In the genomic region with DNA sequence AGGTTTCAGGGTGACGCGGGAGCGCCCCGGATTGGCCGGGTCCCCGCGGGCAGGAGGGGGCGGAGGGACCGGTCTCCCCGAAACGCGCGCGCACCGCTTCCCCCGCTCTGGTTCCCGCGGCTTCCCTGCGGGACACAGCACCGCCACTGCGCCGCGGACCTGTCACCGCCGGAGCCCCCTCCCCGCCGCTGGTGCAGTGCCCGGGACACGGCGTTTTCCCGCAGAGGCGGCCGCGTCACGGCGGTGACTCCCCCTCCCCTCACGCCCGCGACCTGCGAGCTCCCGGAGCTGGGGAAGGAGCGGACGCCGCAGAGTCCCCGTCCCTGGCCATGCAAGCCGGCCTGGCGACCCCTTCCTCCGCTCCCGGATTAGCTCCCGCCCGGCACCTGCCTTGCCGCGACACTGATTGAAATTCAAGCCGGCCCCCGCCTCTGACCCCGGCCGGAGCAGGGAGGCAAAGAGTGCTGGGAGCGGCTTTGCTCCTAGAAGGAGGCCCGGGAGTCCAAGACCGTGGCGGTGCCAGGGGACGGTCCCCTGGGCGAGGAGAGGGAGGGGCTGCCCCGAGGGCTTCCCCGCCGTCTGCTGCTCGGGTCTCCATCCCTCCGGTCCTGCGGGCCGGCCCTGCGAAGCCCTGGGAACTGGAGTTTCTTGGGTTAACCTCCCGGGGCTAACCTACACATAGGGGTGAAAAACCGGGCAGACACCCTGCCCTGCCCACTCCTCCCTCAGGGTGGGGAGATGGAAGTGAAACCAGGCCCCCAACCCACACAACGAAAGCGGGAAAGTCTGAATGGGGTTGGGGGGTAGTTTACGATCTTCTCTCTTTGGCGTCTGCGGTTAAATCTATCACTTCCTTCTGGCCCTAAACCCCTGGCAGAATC, we compare ENCODE assay signal across 8 cellular contexts. TPM values are rescaled to one million over a fixed set of nuclear protein-coding genes. Genes with fewer than 3 reads are reported as not detected.
A peak's percentile ranks its signal among the peaks of the same experiment; 100 is the strongest.
DNase-seq lines count a peak whose midpoint lies in the region; ATAC-seq and TF ChIP-seq lines count a peak whose summit lies in the region.

No MANE protein-coding gene starts in this region.

- peak overlapping the region; percentile 52 for H3K4me3 ChIP-seq in WI38 (ENCODE audit: low read depth, low read length)
- peak overlapping the region; percentile 34 for H3K4me3 ChIP-seq in epithelial cell of proximal tubule (ENCODE audit: low read depth, low read length)
- H3K4me3 ChIP-seq in osteoblast (ENCODE audit: insufficient read depth, low read length), result peak overlapping the region; percentile 35

- no peak for ATAC-seq in HG02870 (IDR thresholded peaks at IDR 0.05; ENCODE audit: unreplicated experiment)

- H3K36me3 ChIP-seq in osteoblast (ENCODE audit: insufficient read depth, low read length), result no peaks in the 10 kb centered on the region

- peak overlapping the region; percentile 55 for H3K4me2 ChIP-seq in osteoblast (ENCODE audit: insufficient read depth, low read length)

- peaks cover 5% of the 10 kb centered on the region for H3K4me1 ChIP-seq in osteoblast (ENCODE audit: insufficient read depth, low read length)

- no peak for TF ChIP-seq CTCF in WI38 (IDR thresholded peaks at IDR 0.05; ENCODE audit: low read depth, low read length)
- no peak for TF ChIP-seq CTCF in epithelial cell of proximal tubule (conservative IDR thresholded peaks at IDR 0.05; ENCODE audit: low read depth, low read length)
- TF ChIP-seq CTCF in osteoblast (IDR thresholded peaks at IDR 0.05; ENCODE audit: extremely low read depth, low read depth, low read length), result no peak

- no peaks in the 10 kb centered on the region for H4K20me1 ChIP-seq in osteoblast (ENCODE audit: insufficient read depth, low read length)

- peaks cover 72% of the 10 kb centered on the region for H3K27me3 ChIP-seq in osteoblast (ENCODE audit: insufficient read depth, low read length)

- no peak overlapping the region for H2AFZ ChIP-seq in osteoblast (ENCODE audit: low read length)

- H3K79me2 ChIP-seq in osteoblast (ENCODE audit: insufficient read depth, low read length), result no peaks in the 10 kb centered on the region

- H3K27ac ChIP-seq in osteoblast (ENCODE audit: low read depth, low read length), result no peak overlapping the region

- DNase-seq in DMS53 (lab: John Stamatoyannopoulos, UW), result peak; percentile 27
- no peak for DNase-seq in DMS53 treated with DMSO at 0.1 percent for 48 hours (lab: John Stamatoyannopoulos, UW; ENCODE audit: unreplicated experiment)
- DNase-seq in epithelial cell of proximal tubule (ENCODE audit: low read depth), result no peak
- peak; percentile 83 for DNase-seq in osteoblast (ENCODE audit: insufficient read length, low spot score, missing footprints)
- DNase-seq in DMS153 treated with DMSO at 0.1 percent for 48 hours (lab: John Stamatoyannopoulos, UW; ENCODE audit: unreplicated experiment), result no peak
- DNase-seq in NCI-H128 (lab: John Stamatoyannopoulos, UW; ENCODE audit: unreplicated experiment), result no peak

- H3K9me3 ChIP-seq in osteoblast (ENCODE audit: low read depth, low read length), result no peaks in the 10 kb centered on the region

RNA-seq across cellular contexts. Expression of a gene that starts 1.0 kb away (rescaled TPM):
- total RNA-seq in epithelial cell of proximal tubule, result under 0.01 TPM in 1 of 2 replicates, not detected in the other
- total RNA-seq in osteoblast, result under 0.01 TPM in 2 replicates

Comparison
In these comparisons a context has a peak if more than half of its experiments do, and no peak if none do; other contexts are left out.
1. DNase-seq: peak in DMS53 (single experiment) and osteoblast (single experiment); none in DMS53 treated with DMSO at 0.1 percent for 48 hours (single experiment), epithelial cell of proximal tubule (single experiment), DMS153 treated with DMSO at 0.1 percent for 48 hours (single experiment) and NCI-H128 (single experiment).
2. Peak in every context shown above with its lines, with median percentiles within 50 percentile points of each other: H3K4me3 ChIP-seq.